ENCODE assay signal across 22 cellular contexts in genomic region chr20:6480328-6481030, GRCh38.
"Had no signal": no experiment of that assay in that cellular context is flagged by ENCODE, and none has a peak within 500 bp of the region (broad histone marks: within the 10 kb centered on the region; RNA-seq: fewer than 3 reads in every experiment).

No MANE protein-coding gene starts in this region.

- H3K9me3 ChIP-seq: heart left ventricle, lower lobe of right lung, sigmoid colon, transverse colon, uterus had no signal

- H3K36me3 ChIP-seq: brain microvascular endothelial cell, heart left ventricle, lower lobe of right lung, sigmoid colon, transverse colon, uterus had no signal

- DNase-seq: activated CD4-positive, alpha-beta T cell treated with anti-CD3 and anti-CD28 coated beads, Interleukin-2, amount 10 ng/mL, durations not matched to agents 7 days and 5 days; activated CD8-positive, alpha-beta memory T cell treated with anti-CD3 and anti-CD28 coated beads, Interleukin-2, amount 10 ng/mL, durations not matched to agents 7 days and 5 days; activated CD8-positive, alpha-beta T cell treated with anti-CD3 and anti-CD28 coated beads for 36 hours; activated gamma-delta T cell treated with Interleukin-2 at 50 U/mL for 16 hours; aorta; brain microvascular endothelial cell; caudate nucleus; effector CD4-positive, alpha-beta T cell; heart left ventricle; islet precursor cell; lower lobe of right lung; naive thymus-derived CD8-positive, alpha-beta T cell; retina; sigmoid colon; stimulated activated CD4-positive, alpha-beta T cell treated with anti-CD3 and anti-CD28 coated beads, Interleukin-2, amount 100 ng/mL, for 48 hours; stimulated activated CD8-positive, alpha-beta memory T cell treated with anti-CD3 and anti-CD28 coated beads, Interleukin-4, amount 100 ng/mL, for 48 hours; stimulated activated naive B cell treated with anti-CD40 and anti-IgM and Interleukin-4, amounts not matched to agents 10 μg/mL and 1 μg/mL and 100 μg/mL, for 72 hours; transverse colon; uterus had no signal

- ATAC-seq: activated CD4-positive, CD25-positive, alpha-beta regulatory T cell treated with anti-CD3 and anti-CD28 coated beads, Interleukin-2, amount 50 U/mL, for 24 hours; activated CD8-positive, alpha-beta memory T cell treated with anti-CD3 and anti-CD28 coated beads, Interleukin-2, amount 10 ng/mL, durations not matched to agents 7 days and 5 days; activated CD8-positive, alpha-beta T cell treated with anti-CD3 and anti-CD28 coated beads for 36 hours; heart left ventricle; left lobe of liver; lower lobe of right lung; naive thymus-derived CD8-positive, alpha-beta T cell; stimulated activated naive B cell treated with anti-CD40 and anti-IgM and Interleukin-4, amounts not matched to agents 10 μg/mL and 1 μg/mL and 100 μg/mL, for 72 hours had no signal

- FAIRE-seq: endometrium had no signal

- H3K4me3 ChIP-seq: heart left ventricle, lower lobe of right lung, sigmoid colon, transverse colon, uterus had no signal

- H3K27ac ChIP-seq: brain microvascular endothelial cell, heart left ventricle, lower lobe of right lung, sigmoid colon, transverse colon, uterus had no signal

- H3K4me1 ChIP-seq: heart left ventricle, lower lobe of right lung, sigmoid colon, transverse colon, uterus had no signal
